ENCODE assay signal across 1 cellular context in genomic region chr15:64847876-64848716, GRCh38.
A peak's percentile ranks its signal among the peaks of the same experiment; 100 is the strongest.
TF ChIP-seq lines count a peak whose summit lies in the region.

No MANE protein-coding gene starts in this region.

TF ChIP-seq in GM12878, 131 proteins besides CTCF, POLR2A, EP300 and RAD21:
- TF ChIP-seq FOS (IDR thresholded peaks at IDR 0.05; ENCODE audit: borderline replicate concordance, extremely low read depth, insufficient read length) = no peak
- no peak for TF ChIP-seq IRF4 (IDR thresholded peaks at IDR 0.05; ENCODE audit: low read depth, low read length)
- TF ChIP-seq RCOR1 (conservative IDR thresholded peaks at IDR 0.05; ENCODE audit: low read depth, low read length) = no peak
- TF ChIP-seq CBFB (IDR thresholded peaks at IDR 0.05; ENCODE audit: low read depth) = no peak
- 0 out of 2 replicates have a peak, but pooled peaks have one; percentile 24 for TF ChIP-seq NR2F1 (conservative IDR thresholded peaks at IDR 0.05)
- TF ChIP-seq FOXM1 (IDR thresholded peaks at IDR 0.05; ENCODE audit: low read depth, low read length) = no peak
- no peak for TF ChIP-seq KAT2A (conservative IDR thresholded peaks at IDR 0.05; ENCODE audit: control insufficient read depth, low read depth, low read length)
- peak; percentile 25; the same call in 1 of the 2 replicates for TF ChIP-seq ATF7 (IDR thresholded peaks at IDR 0.05; ENCODE audit: low read depth)
- no peak for TF ChIP-seq JUND (IDR thresholded peaks at IDR 0.05; ENCODE audit: low read depth, low read length)
- TF ChIP-seq ZNF384 (IDR thresholded peaks at IDR 0.05; ENCODE audit: borderline replicate concordance, low read depth, low read length) = no peak
- TF ChIP-seq REST (IDR thresholded peaks at IDR 0.05; ENCODE audit: low read depth, low read length) = no peak
- TF ChIP-seq PAX5 (IDR thresholded peaks at IDR 0.05; ENCODE audit: borderline replicate concordance, low read depth, low read length) = no peak
- TF ChIP-seq MEF2A (IDR thresholded peaks at IDR 0.05; ENCODE audit: insufficient read depth, low read depth, low read length) = no peak
- TF ChIP-seq SP1 (IDR thresholded peaks at IDR 0.05; ENCODE audit: low read depth, low read length) = no peak
- no peak for TF ChIP-seq ZNF687 (IDR thresholded peaks at IDR 0.05)
- TF ChIP-seq RELB (IDR thresholded peaks at IDR 0.05; ENCODE audit: low read depth) = no peak
- TF ChIP-seq ZZZ3 (IDR thresholded peaks at IDR 0.05; ENCODE audit: control insufficient read depth, insufficient read length, low read depth) = no peak
- no peak for TF ChIP-seq ATF3 (IDR thresholded peaks at IDR 0.05; ENCODE audit: borderline replicate concordance, extremely low read depth, low read depth, low read length)
- TF ChIP-seq HDAC6 (IDR thresholded peaks at IDR 0.05; ENCODE audit: unreplicated experiment) = no peak
- no peak for TF ChIP-seq NRF1 (conservative IDR thresholded peaks at IDR 0.05; ENCODE audit: low read depth, low read length)
- TF ChIP-seq CEBPB (IDR thresholded peaks at IDR 0.05; ENCODE audit: borderline replicate concordance in 1 of 2, low read depth in 2 of 2, low read length in 2 of 2) = no peak
- TF ChIP-seq NR2C1 (IDR thresholded peaks at IDR 0.05) = peak; percentile 77
